In genomic region chr11:45949992-45950407, GRCh38 we compare ENCODE assay signal across 18 cellular contexts. TPM values are rescaled to one million over a fixed set of nuclear protein-coding genes. Genes with fewer than 3 reads are reported as not detected.
DNase-seq lines count a peak whose midpoint lies in the region; ATAC-seq and TF ChIP-seq lines count a peak whose summit lies in the region.
"Had no signal": no experiment of that assay in that cellular context is flagged by ENCODE, and none has a peak within 500 bp of the region (broad histone marks: within the 10 kb centered on the region; RNA-seq: fewer than 3 reads in every experiment).

No MANE protein-coding gene starts in this region.

- H3K27me3 Mint-ChIP-seq in brain (no peaks in the 10 kb centered on the region), endothelial cell (ENCODE audit: unreplicated experiment) (peaks cover 4% of the 10 kb centered on the region)
- H3K27me3 Mint-ChIP-seq: CD8-positive, alpha-beta memory T cell had no signal

- no peak overlapping the region for H3K27ac ChIP-seq in gastroesophageal sphincter
- H3K27ac ChIP-seq: BLaER1, RWPE1 had no signal

- H3K36me3 ChIP-seq in gastroesophageal sphincter, result peaks cover 0 to 89% of the 10 kb centered on the region in 2 donors

- TF ChIP-seq EP300 in gastroesophageal sphincter (IDR thresholded peaks at IDR 0.05), result no peak

- H3K4me1 Mint-ChIP-seq in brain, result peaks cover 17% of the 10 kb centered on the region
- no peaks in the 10 kb centered on the region for H3K4me1 Mint-ChIP-seq in endothelial cell (ENCODE audit: unreplicated experiment)
- H3K4me1 Mint-ChIP-seq: CD8-positive, alpha-beta memory T cell had no signal

- H3K27me3 ChIP-seq in gastroesophageal sphincter, result no peaks in the 10 kb centered on the region
- H3K27me3 ChIP-seq: BLaER1, MG63 had no signal

- peak; percentile 18 for DNase-seq in EH (ENCODE audit: low read depth)
- no peak for DNase-seq in sciatic nerve (ENCODE audit: low spot score)
- no peak for DNase-seq in activated CD8-positive, alpha-beta memory T cell treated with anti-CD3 and anti-CD28 coated beads, Interleukin-2, amount 50 U/mL, for 48 hours
- no peak for DNase-seq in endothelial cell (ENCODE audit: low spot score)
- no peak for DNase-seq in activated CD4-positive, alpha-beta T cell treated with anti-CD3 and anti-CD28 coated beads for 1 hour
- DNase-seq: ACHN; CD8-positive, alpha-beta memory T cell; DND-41; GF-D8; GOT3; MG63; NCI-H1105; NCI-H1694 treated with DMSO at 0.1 percent for 48 hours; NCI-H446 had no signal

- H3K36me3 Mint-ChIP-seq in brain (peaks cover 58% of the 10 kb centered on the region), endothelial cell (ENCODE audit: low read depth, unreplicated experiment) (peaks cover 21% of the 10 kb centered on the region)

- H3K9me3 Mint-ChIP-seq in brain, result no peaks in the 10 kb centered on the region
- H3K9me3 Mint-ChIP-seq in endothelial cell (ENCODE audit: unreplicated experiment), result no peaks in the 10 kb centered on the region
- H3K9me3 Mint-ChIP-seq: CD8-positive, alpha-beta memory T cell had no signal

- TF ChIP-seq CTCF in brain (conservative IDR thresholded peaks at IDR 0.05) (no peak), gastroesophageal sphincter (IDR thresholded peaks at IDR 0.05) (no peak), endothelial cell (IDR thresholded peaks at IDR 0.05; ENCODE audit: unreplicated experiment) (no peak)

- ATAC-seq in gastroesophageal sphincter (peak; percentile 34), sciatic nerve (peak; percentile 91)

- no peaks in the 10 kb centered on the region for H3K9me3 ChIP-seq in gastroesophageal sphincter
- H3K9me3 ChIP-seq: BLaER1, MG63 had no signal

- peak overlapping the region in 4 of 5 experiments; percentile 21 to 93 (median 66) for H3K27ac Mint-ChIP-seq in brain
- no peak overlapping the region for H3K27ac Mint-ChIP-seq in endothelial cell (ENCODE audit: unreplicated experiment)

- H3K4me3 Mint-ChIP-seq in brain, result no peak overlapping the region
- H3K4me3 Mint-ChIP-seq in endothelial cell (ENCODE audit: unreplicated experiment), result no peak overlapping the region
- H3K4me3 Mint-ChIP-seq: CD8-positive, alpha-beta memory T cell had no signal

- H3K4me3 ChIP-seq in gastroesophageal sphincter, result no peak overlapping the region
- H3K4me3 ChIP-seq: BLaER1, MG63 had no signal

- H3K4me1 ChIP-seq in gastroesophageal sphincter, result no peaks in the 10 kb centered on the region
- H3K4me1 ChIP-seq: BLaER1 had no signal

- intact Hi-C loops in sciatic nerve (cut with DNase I), result no loop called here

- WGBS in gastroesophageal sphincter (ENCODE audit: low coverage in 1 of 2), 2 donors, result 71% methylated on average over 1 of the region's 1 CpG; no CpG with 5 or more reads in 1 of the 2 donors

- no peak for TF ChIP-seq POLR2A in gastroesophageal sphincter (IDR thresholded peaks at IDR 0.05)

RNA-seq across cellular contexts. Expression of gene LARGE2, which starts 27.5 kb away (rescaled TPM):
- 1.2 TPM for polyA plus RNA-seq in brain (ENCODE audit: insufficient read depth, low read depth, low replicate concordance)
- total RNA-seq in gastroesophageal sphincter (1 to 10 TPM in 1 of 4 donors, not detected in 3; 2.5 TPM), sciatic nerve (1.4 TPM), endothelial cell (ENCODE audit: unreplicated experiment) (0.95 TPM)

RNA-seq across cellular contexts. Expression of gene PEX16, which starts 32.3 kb away (rescaled TPM):
- polyA plus RNA-seq in brain (ENCODE audit: insufficient read depth, low read depth, low replicate concordance), result 37.4 TPM
- total RNA-seq in gastroesophageal sphincter, result 10 to 100 TPM; 20.0 to 26.7 (median 21.3) TPM
- total RNA-seq in sciatic nerve, result 19.0 TPM
- total RNA-seq in endothelial cell (ENCODE audit: unreplicated experiment), result 28.1 TPM

RNA-seq across cellular contexts. Expression of gene FREY1, which starts 42.9 kb away (rescaled TPM):
- polyA plus RNA-seq in brain (ENCODE audit: insufficient read depth, low read depth, low replicate concordance), result 0.49 TPM
- total RNA-seq in gastroesophageal sphincter (1 to 10 TPM in 1 of 4 donors, under 1 TPM in 1, not detected in 2; 0.54 to 2.3 TPM), sciatic nerve (not detected), endothelial cell (ENCODE audit: unreplicated experiment) (1.1 TPM)
